Comparison of ENCODE assay signal across 8 cellular contexts in the genomic region with DNA sequence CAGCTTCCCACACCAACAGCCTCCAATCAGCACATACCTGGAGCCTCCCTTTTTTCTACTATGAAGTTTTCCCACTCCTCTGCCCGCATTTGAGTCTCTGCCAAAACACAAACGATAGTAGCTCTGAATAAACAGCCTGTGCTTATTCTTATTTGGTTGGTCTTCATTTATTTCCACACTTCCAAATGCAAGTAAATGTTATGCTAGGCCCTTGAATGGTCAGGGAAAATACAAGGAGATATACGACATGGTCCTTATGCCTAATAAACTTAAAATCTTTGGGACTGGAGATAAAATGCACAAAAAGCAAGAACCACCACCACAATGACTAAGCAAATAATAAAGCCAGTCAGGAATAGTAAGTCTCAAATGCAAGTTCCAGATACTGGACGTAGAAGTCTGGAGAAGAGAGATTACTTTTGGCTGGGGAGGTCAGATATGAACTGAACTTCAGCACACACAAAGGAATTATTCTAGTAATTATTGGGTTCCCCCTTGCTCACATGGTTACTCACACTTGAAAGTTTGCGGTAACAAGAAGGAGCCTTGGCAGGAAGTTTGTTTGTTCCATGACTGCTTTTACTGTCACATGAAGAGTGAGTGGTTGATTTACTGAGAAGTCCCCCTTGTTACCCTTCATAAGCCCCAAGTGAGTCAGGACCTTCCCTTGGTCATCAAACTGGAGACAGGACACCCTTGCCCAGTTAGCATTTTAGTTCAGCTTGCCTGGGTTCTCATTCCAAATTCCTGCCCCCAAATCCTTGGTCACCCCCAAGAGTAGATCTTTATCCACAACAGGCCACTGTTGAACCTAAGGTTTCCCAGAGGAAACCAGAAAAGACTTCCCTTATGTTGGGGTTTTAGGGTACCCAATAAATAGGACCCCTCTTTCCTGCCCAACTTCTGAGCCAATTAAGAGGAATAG.
A peak's percentile ranks its signal among the peaks of the same experiment; 100 is the strongest.
DNase-seq lines count a peak whose midpoint lies in the region; ATAC-seq lines count a peak whose summit lies in the region.

No MANE protein-coding gene starts in this region.

- POLR2A ChIA-PET in CD4-positive, alpha-beta memory T cell (lab: Charles Lee; ENCODE audit: partially characterized antibody), result no interaction called here
- POLR2A ChIA-PET in activated CD4-positive, alpha-beta T cell treated with anti-CD3 and anti-CD28 coated beads, Interleukin-2, amount 10 ng/mL, durations not matched to agents 7 days and 5 days (lab: Charles Lee), result no interaction called here

- intact Hi-C loops in CD4-positive, alpha-beta memory T cell (cut with micrococcal nuclease), result loop anchor here (5.0 kb wide), 1 partner anchor 513 kb away; a partner anchor contains a TSS

- peak in 4 of 5 donors; percentile 33 to 59 (median 50) for DNase-seq in CD4-positive, alpha-beta memory T cell
- peak; percentile 60 for DNase-seq in activated CD4-positive, alpha-beta T cell treated with anti-CD3 and anti-CD28 coated beads, Interleukin-2, amount 10 ng/mL, durations not matched to agents 7 days and 5 days
- DNase-seq in kidney glomerular epithelial cell (lab: John Stamatoyannopoulos, UW), result peak; percentile 42
- DNase-seq in middle frontal gyrus (ENCODE audit: extremely low spot score, low spot score), result no peak
- no peak for DNase-seq in NCI-H524 treated with DMSO at 0.1 percent for 48 hours (lab: John Stamatoyannopoulos, UW)
- DNase-seq in NCI-H446 (lab: John Stamatoyannopoulos, UW), result no peak

- no peaks in the 10 kb centered on the region for H3K36me3 ChIP-seq in CD4-positive, alpha-beta memory T cell (ENCODE audit: insufficient read depth, low read length)

- ATAC-seq in GM19395 (IDR thresholded peaks at IDR 0.05; ENCODE audit: unreplicated experiment) (peak; percentile 74), HG03442 (IDR thresholded peaks at IDR 0.05; ENCODE audit: unreplicated experiment) (peak; percentile 75)

- H3K27ac ChIP-seq in CD4-positive, alpha-beta memory T cell (ENCODE audit: low read depth, low read length), result no peak overlapping the region

- CTCF ChIA-PET in CD4-positive, alpha-beta memory T cell (lab: Charles Lee; ENCODE audit: partially characterized antibody), result no interaction called here
- CTCF ChIA-PET in activated CD4-positive, alpha-beta T cell treated with anti-CD3 and anti-CD28 coated beads, Interleukin-2, amount 10 ng/mL, durations not matched to agents 7 days and 5 days (lab: Charles Lee), result interaction anchor here (1.7 kb wide), 1 partner anchor 9 kb away, joined by 6 read pairs; no protein-coding TSS in a partner anchor

- no peaks in the 10 kb centered on the region for H3K9me3 ChIP-seq in CD4-positive, alpha-beta memory T cell (ENCODE audit: control insufficient read depth in 1 of 2, low read length in 2 of 2)

- peaks cover 64% of the 10 kb centered on the region for H3K4me1 ChIP-seq in CD4-positive, alpha-beta memory T cell (ENCODE audit: insufficient read depth, low read length)

- H3K9me3 Mint-ChIP-seq in CD4-positive, alpha-beta memory T cell, result peaks cover 0 to 4% (median 0%) of the 10 kb centered on the region in 8 donors
- H3K9me3 Mint-ChIP-seq in activated CD4-positive, alpha-beta T cell treated with anti-CD3 and anti-CD28 coated beads, Interleukin-2, amount 10 ng/mL, durations not matched to agents 7 days and 5 days, result peaks cover 15% of the 10 kb centered on the region

- H3K36me3 Mint-ChIP-seq in CD4-positive, alpha-beta memory T cell, result no peaks in the 10 kb centered on the region
- peaks cover 16% of the 10 kb centered on the region for H3K36me3 Mint-ChIP-seq in activated CD4-positive, alpha-beta T cell treated with anti-CD3 and anti-CD28 coated beads, Interleukin-2, amount 10 ng/mL, durations not matched to agents 7 days and 5 days (ENCODE audit: low read depth)

- peak overlapping the region; percentile 48 to 89 (median 78) for H3K27ac Mint-ChIP-seq in CD4-positive, alpha-beta memory T cell
- peak overlapping the region; percentile 81 for H3K27ac Mint-ChIP-seq in activated CD4-positive, alpha-beta T cell treated with anti-CD3 and anti-CD28 coated beads, Interleukin-2, amount 10 ng/mL, durations not matched to agents 7 days and 5 days

- H3K27me3 ChIP-seq in CD4-positive, alpha-beta memory T cell (ENCODE audit: insufficient read depth, low read length), result no peaks in the 10 kb centered on the region

- no peaks in the 10 kb centered on the region for H3K27me3 Mint-ChIP-seq in CD4-positive, alpha-beta memory T cell
- H3K27me3 Mint-ChIP-seq in activated CD4-positive, alpha-beta T cell treated with anti-CD3 and anti-CD28 coated beads, Interleukin-2, amount 10 ng/mL, durations not matched to agents 7 days and 5 days, result no peaks in the 10 kb centered on the region

- no peak overlapping the region for H3K4me3 ChIP-seq in CD4-positive, alpha-beta memory T cell (ENCODE audit: low read length in 2 of 2)

- peaks cover 36 to 49% (median 45%) of the 10 kb centered on the region in 4 donors for H3K4me1 Mint-ChIP-seq in CD4-positive, alpha-beta memory T cell
- peaks cover 89% of the 10 kb centered on the region for H3K4me1 Mint-ChIP-seq in activated CD4-positive, alpha-beta T cell treated with anti-CD3 and anti-CD28 coated beads, Interleukin-2, amount 10 ng/mL, durations not matched to agents 7 days and 5 days

- H3K4me3 Mint-ChIP-seq in CD4-positive, alpha-beta memory T cell, result peak overlapping the region in 7 of 8 donors; percentile 23 to 59 (median 38)
- H3K4me3 Mint-ChIP-seq in activated CD4-positive, alpha-beta T cell treated with anti-CD3 and anti-CD28 coated beads, Interleukin-2, amount 10 ng/mL, durations not matched to agents 7 days and 5 days, result peak overlapping the region; percentile 9

Comparison
In these comparisons a context has a peak if more than half of its experiments do, and no peak if none do; other contexts are left out.
1. DNase-seq: peak in CD4-positive, alpha-beta memory T cell (4 of 5), activated CD4-positive, alpha-beta T cell treated with anti-CD3 and anti-CD28 coated beads, Interleukin-2, amount 10 ng/mL, durations not matched to agents 7 days and 5 days (single experiment) and kidney glomerular epithelial cell (single experiment); none in middle frontal gyrus (single experiment), NCI-H524 treated with DMSO at 0.1 percent for 48 hours (single experiment) and NCI-H446 (0 of 2).